13 cellular contexts compared by ENCODE assay signal in the genomic region with DNA sequence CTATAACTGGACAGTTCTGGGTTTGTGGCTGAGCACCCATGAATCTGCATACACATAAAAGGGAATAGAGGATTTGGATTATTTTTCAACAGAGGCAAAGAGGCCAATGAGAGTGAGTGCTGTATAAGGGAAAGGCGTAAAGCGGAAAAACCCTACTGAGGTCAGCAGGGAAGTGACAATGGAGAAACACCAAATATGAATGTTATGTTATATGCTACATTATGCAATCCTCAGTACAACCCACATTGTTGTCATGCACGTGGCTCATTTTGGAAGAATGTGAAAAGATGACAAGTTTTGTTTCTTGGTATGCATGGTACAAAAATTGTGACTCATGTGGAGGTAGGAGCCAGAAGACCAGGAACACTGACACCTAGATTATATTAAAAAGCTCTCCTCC.
DNase-seq lines count a peak whose midpoint lies in the region; ATAC-seq, FAIRE-seq and TF ChIP-seq lines count a peak whose summit lies in the region.
"Had no signal": no experiment of that assay in that cellular context is flagged by ENCODE, and none has a peak within 500 bp of the region (broad histone marks: within the 10 kb centered on the region; RNA-seq: fewer than 3 reads in every experiment).

No MANE protein-coding gene starts in this region.

- no peak overlapping the region for H3K9ac ChIP-seq in neural progenitor cell
- H3K9ac ChIP-seq: BLaER1 had no signal

- H3K4me3 Mint-ChIP-seq in MCF 10A (ENCODE audit: unreplicated experiment) (no peak overlapping the region), neural progenitor cell (no peak overlapping the region)
- H3K4me3 Mint-ChIP-seq: WTC11 had no signal

- no peaks in the 10 kb centered on the region for H4K20me1 ChIP-seq in neural progenitor cell (ENCODE audit: low read depth)
- H4K20me1 ChIP-seq: BLaER1 had no signal

- no peak overlapping the region for H3K4me2 ChIP-seq in neural progenitor cell
- H3K4me2 ChIP-seq: BLaER1 had no signal

- peaks cover 19% of the 10 kb centered on the region for H3K4me1 Mint-ChIP-seq in MCF 10A (ENCODE audit: insufficient read depth, unreplicated experiment)
- H3K4me1 Mint-ChIP-seq in neural progenitor cell: peaks cover 3% of the 10 kb centered on the region
- H3K4me1 Mint-ChIP-seq: WTC11 had no signal

- CTCF ChIA-PET in MCF 10A (lab: Yijun Ruan, JAX): interaction anchor here (0.6 to 2.2 kb wide), 3 partner anchors 292 to 346 kb away, joined by 3 to 12 read pairs (median 5); no protein-coding TSS in a partner anchor

- H3K36me3 ChIP-seq in breast epithelium (peaks cover 5% of the 10 kb centered on the region), upper lobe of right lung (peaks cover 60% of the 10 kb centered on the region), neural progenitor cell (no peaks in the 10 kb centered on the region)

- H3K9me3 Mint-ChIP-seq in MCF 10A (ENCODE audit: unreplicated experiment) (no peaks in the 10 kb centered on the region), neural progenitor cell (no peaks in the 10 kb centered on the region)
- H3K9me3 Mint-ChIP-seq: WTC11 had no signal

- H3K27me3 Mint-ChIP-seq in MCF 10A (ENCODE audit: insufficient read depth, unreplicated experiment) (no peaks in the 10 kb centered on the region), neural progenitor cell (ENCODE audit: insufficient read depth, low read depth) (peaks cover 2% of the 10 kb centered on the region)

- H2AFZ ChIP-seq in neural progenitor cell (replicated peaks): no peak overlapping the region

- H3K4me3 ChIP-seq in breast epithelium (no peak overlapping the region), upper lobe of right lung (no peak overlapping the region), neural progenitor cell (no peak overlapping the region)
- H3K4me3 ChIP-seq: BLaER1, gastroesophageal sphincter had no signal

- H3K36me3 Mint-ChIP-seq in MCF 10A (ENCODE audit: insufficient read depth, unreplicated experiment): peaks cover 18% of the 10 kb centered on the region
- peaks cover 23% of the 10 kb centered on the region for H3K36me3 Mint-ChIP-seq in neural progenitor cell

- no TSS peak for BruUV-seq in MCF 10A (replicated peaks; lab: Mats Ljungman, UMichigan)

- no peak for TF ChIP-seq POLR2A in breast epithelium (IDR thresholded peaks at IDR 0.05)

- H3F3A ChIP-seq in neural progenitor cell (ENCODE audit: low read depth): no peaks in the 10 kb centered on the region

- ATAC-seq in upper lobe of right lung: peak; percentile 47
- ATAC-seq: gastroesophageal sphincter, WTC11 had no signal

- TF ChIP-seq CTCF in MCF 10A (IDR thresholded peaks at IDR 0.05; ENCODE audit: unreplicated experiment) (no peak), breast epithelium (IDR thresholded peaks at IDR 0.05) (no peak), upper lobe of right lung (IDR thresholded peaks at IDR 0.05) (no peak), neural progenitor cell (IDR thresholded peaks at IDR 0.05) (no peak)

- no peaks in the 10 kb centered on the region for H3K27me3 ChIP-seq in breast epithelium
- H3K27me3 ChIP-seq in upper lobe of right lung: no peaks in the 10 kb centered on the region
- no peaks in the 10 kb centered on the region for H3K27me3 ChIP-seq in neural progenitor cell
- H3K27me3 ChIP-seq: BLaER1, gastroesophageal sphincter had no signal

- POLR2A ChIA-PET in MCF 10A (lab: Yijun Ruan, JAX): interaction anchor here (0.5 to 1.1 kb wide), 3 partner anchors 11 to 95 kb away, joined by 3 to 4 read pairs (median 3); no protein-coding TSS in a partner anchor

- H3K4me1 ChIP-seq in breast epithelium: no peaks in the 10 kb centered on the region
- no peaks in the 10 kb centered on the region for H3K4me1 ChIP-seq in upper lobe of right lung
- no peaks in the 10 kb centered on the region for H3K4me1 ChIP-seq in neural progenitor cell
- H3K4me1 ChIP-seq: BLaER1, gastroesophageal sphincter had no signal

- no peaks in the 10 kb centered on the region for H3K79me2 ChIP-seq in neural progenitor cell (ENCODE audit: low read depth)

- H3K27ac Mint-ChIP-seq in MCF 10A (ENCODE audit: low read depth, unreplicated experiment) (peak overlapping the region; percentile 57), neural progenitor cell (no peak overlapping the region)
- H3K27ac Mint-ChIP-seq: WTC11 had no signal

- DNase-seq in MCF 10A (ENCODE audit: unreplicated experiment) (peak; percentile 85), breast epithelium (ENCODE audit: low spot score in 2 of 2) (no peak), RCC 7860 (ENCODE audit: low spot score) (peak; percentile 68), fibroblast of peridontal ligament (ENCODE audit: extremely low read depth) (peak; percentile 54), upper lobe of right lung (no peak), neural progenitor cell (ENCODE audit: low spot score) (no peak), NOMO-1 (lab: John Stamatoyannopoulos, UW; ENCODE audit: unreplicated experiment in 2 of 2) (no peak), SHP77 (lab: John Stamatoyannopoulos, UW) (no peak)
- DNase-seq: NCI-H146 had no signal

- intact Hi-C loops in MCF 10A (cut with micrococcal nuclease): loop anchor here (5.0 kb wide), 1 partner anchor 72 kb away; no protein-coding TSS in a partner anchor
- intact Hi-C loops in breast epithelium (cut with DNase I; ENCODE audit: low total_unique reads): no loop called here
- intact Hi-C loops in upper lobe of right lung (cut with DNase I): no loop called here

- no peak for FAIRE-seq in RCC 7860 (lab: Jason Lieb, UNC)
- FAIRE-seq: colon had no signal

- H3K9me3 ChIP-seq in breast epithelium (no peaks in the 10 kb centered on the region), upper lobe of right lung (no peaks in the 10 kb centered on the region), neural progenitor cell (ENCODE audit: low read depth) (no peaks in the 10 kb centered on the region)
- H3K9me3 ChIP-seq: BLaER1, gastroesophageal sphincter had no signal

- no peak overlapping the region for H3K27ac ChIP-seq in breast epithelium
- no peak overlapping the region for H3K27ac ChIP-seq in upper lobe of right lung
- no peak overlapping the region for H3K27ac ChIP-seq in neural progenitor cell
- H3K27ac ChIP-seq: BLaER1, gastroesophageal sphincter had no signal

Comparison
In these comparisons a context has a peak if more than half of its experiments do, and no peak if none do; other contexts are left out.
1. DNase-seq: peak in MCF 10A (single experiment), RCC 7860 (single experiment) and fibroblast of peridontal ligament (single experiment); none in breast epithelium (0 of 2), upper lobe of right lung (single experiment), neural progenitor cell (single experiment), NOMO-1 (0 of 2) and SHP77 (0 of 2).